12 cellular contexts compared by ENCODE assay signal in the genomic region with DNA sequence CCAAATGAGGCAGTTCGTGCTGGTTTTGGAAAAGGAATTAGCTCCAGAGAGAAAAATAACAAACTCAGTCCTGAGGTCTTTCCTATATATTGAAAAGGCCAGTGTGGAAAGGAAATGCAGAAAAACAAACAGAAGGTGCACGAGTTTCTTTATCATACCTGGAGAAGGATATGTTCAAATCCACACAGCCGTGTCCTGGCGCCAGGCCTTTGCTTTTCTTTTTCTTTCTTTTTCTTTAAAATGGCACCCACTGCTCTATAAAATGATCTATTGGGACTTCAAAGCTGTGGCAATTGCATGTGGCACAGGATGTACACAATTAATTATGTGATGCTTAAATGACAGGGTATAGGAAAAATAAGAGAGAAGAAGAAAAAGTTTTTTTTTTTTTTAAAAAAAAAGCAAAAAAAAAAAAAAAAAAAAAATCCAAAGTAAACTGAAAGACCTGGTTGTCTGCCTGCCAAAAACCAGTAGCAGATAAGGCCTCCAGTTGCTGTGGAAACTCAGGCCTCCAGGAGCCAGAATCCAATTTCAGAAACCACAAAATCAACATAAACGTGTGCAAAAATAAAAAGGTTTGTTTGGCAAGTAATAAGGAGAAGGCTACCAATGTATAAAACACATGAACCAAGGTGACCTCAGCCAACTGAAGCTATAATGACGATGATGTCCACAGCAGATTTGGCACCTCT.
DNase-seq lines count a peak whose midpoint lies in the region; ATAC-seq and TF ChIP-seq lines count a peak whose summit lies in the region.
"Had no signal": no experiment of that assay in that cellular context is flagged by ENCODE, and none has a peak within 500 bp of the region (broad histone marks: within the 10 kb centered on the region; RNA-seq: fewer than 3 reads in every experiment).

No MANE protein-coding gene starts in this region.

- H3K4me3 Mint-ChIP-seq in effector memory CD8-positive, alpha-beta T cell, result no peak overlapping the region

- TF ChIP-seq POLR2A in heart left ventricle (IDR thresholded peaks at IDR 0.05), result no peak

- H3K36me3 ChIP-seq in heart left ventricle, result no peaks in the 10 kb centered on the region
- H3K36me3 ChIP-seq: spleen had no signal

- ATAC-seq in heart left ventricle (no peak), GM18870 (IDR thresholded peaks at IDR 0.05; ENCODE audit: unreplicated experiment) (no peak), HG02852 (IDR thresholded peaks at IDR 0.05; ENCODE audit: unreplicated experiment) (no peak)
- no peak for ATAC-seq in effector memory CD8-positive, alpha-beta T cell (replicated peaks)

- TF ChIP-seq CTCF in 22Rv1 (IDR thresholded peaks at IDR 0.05) (no peak), fibroblast of villous mesenchyme (IDR thresholded peaks at IDR 0.05; ENCODE audit: insufficient read depth, low read depth, low read length) (no peak), heart left ventricle (IDR thresholded peaks at IDR 0.05) (no peak)

- 54 to 64% (median 62%) methylated on average over 6 of the region's 6 CpGs for WGBS in heart left ventricle, 4 donors

- no peak overlapping the region for H3K27ac Mint-ChIP-seq in effector memory CD8-positive, alpha-beta T cell

- DNase-seq in NCI-H1092 (lab: John Stamatoyannopoulos, UW) (peak; percentile 97), NCI-H526 (lab: John Stamatoyannopoulos, UW) (peak; percentile 89 to 95), fibroblast of villous mesenchyme (ENCODE audit: low read depth) (peak; percentile 49), heart left ventricle (no peak)
- DNase-seq in effector memory CD8-positive, alpha-beta T cell, result no peak
- DNase-seq: amygdala; EL; spleen; stimulated activated CD8-positive, alpha-beta memory T cell treated with anti-CD3 and anti-CD28 coated beads, Interleukin-4, amount 100 ng/mL, for 48 hours had no signal

- intact Hi-C loops in heart left ventricle (cut with DNase I), result no loop called here

- H3K27me3 ChIP-seq in heart left ventricle, result no peaks in the 10 kb centered on the region
- H3K27me3 ChIP-seq: spleen had no signal

- H3K4me3 ChIP-seq in fibroblast of villous mesenchyme (ENCODE audit: low read depth, low read length) (no peak overlapping the region), heart left ventricle (no peak overlapping the region)
- H3K4me3 ChIP-seq: spleen had no signal

- H3K27ac ChIP-seq in 22Rv1 (peak overlapping the region; percentile 35), heart left ventricle (no peak overlapping the region)
- H3K27ac ChIP-seq: spleen had no signal

- H3K36me3 Mint-ChIP-seq in effector memory CD8-positive, alpha-beta T cell (ENCODE audit: insufficient read depth), result no peaks in the 10 kb centered on the region

- H3K4me1 ChIP-seq in heart left ventricle, result no peaks in the 10 kb centered on the region
- H3K4me1 ChIP-seq: spleen had no signal

- peaks cover 3 to 12% of the 10 kb centered on the region in 2 donors for H3K9me3 Mint-ChIP-seq in effector memory CD8-positive, alpha-beta T cell

- no peaks in the 10 kb centered on the region for H3K9me3 ChIP-seq in heart left ventricle
- H3K9me3 ChIP-seq: spleen had no signal

- H3K27me3 Mint-ChIP-seq in effector memory CD8-positive, alpha-beta T cell, result no peaks in the 10 kb centered on the region

- H3K4me1 Mint-ChIP-seq in effector memory CD8-positive, alpha-beta T cell (ENCODE audit: low read depth in 2 of 2), result no peaks in the 10 kb centered on the region

Comparison
In these comparisons a context has a peak if more than half of its experiments do, and no peak if none do; other contexts are left out.
1. DNase-seq: peak in NCI-H1092 (single experiment), NCI-H526 (2 of 2) and fibroblast of villous mesenchyme (single experiment); none in heart left ventricle (0 of 5) and effector memory CD8-positive, alpha-beta T cell (0 of 3).